1 cellular context compared by ENCODE assay signal in the genomic region with DNA sequence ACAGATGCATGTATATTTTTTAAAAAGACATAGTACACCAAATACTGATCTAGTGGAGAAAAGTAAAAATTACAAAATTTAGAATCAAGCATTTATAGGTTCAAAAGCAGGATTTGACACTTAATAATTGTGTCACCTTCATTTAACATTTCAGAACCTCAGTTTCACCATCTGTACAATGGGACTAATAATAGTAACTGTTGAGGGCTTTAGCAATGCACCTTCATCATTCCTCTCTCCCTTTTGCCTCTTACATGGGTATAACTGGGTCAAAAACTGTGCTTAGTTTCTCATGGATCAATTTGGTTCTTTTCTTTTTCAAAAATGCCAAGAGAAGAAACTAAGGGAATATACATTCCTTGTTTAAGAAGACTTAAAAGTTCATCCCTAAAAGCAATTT.
A peak's percentile ranks its signal among the peaks of the same experiment; 100 is the strongest.
TF ChIP-seq lines count a peak whose summit lies in the region.

No MANE protein-coding gene starts in this region.

TF ChIP-seq in HepG2, 621 proteins besides CTCF, POLR2A, EP300 and RAD21:
- TF ChIP-seq CREM (IDR thresholded peaks at IDR 0.05) (no peak), CREM (CRISPR knock-in tag; IDR thresholded peaks at IDR 0.05) (no peak), HDAC2 (CRISPR knock-in tag; IDR thresholded peaks at IDR 0.05) (peak; percentile 10; the same call in 1 of the 2 replicates), CHD4 (IDR thresholded peaks at IDR 0.05; ENCODE audit: borderline replicate concordance, low read length) (peak; percentile 89; the same call in 1 of the 2 replicates), ZMYM3 (CRISPR knock-in tag; IDR thresholded peaks at IDR 0.05) (peak; percentile 37; the same call in 1 of the 2 replicates), RBFOX2 (IDR thresholded peaks at IDR 0.05; ENCODE audit: low read depth, low read length) (peak; percentile 49), TBP (CRISPR knock-in tag; IDR thresholded peaks at IDR 0.05) (no peak), KDM1A (CRISPR knock-in tag; IDR thresholded peaks at IDR 0.05) (peak; percentile 85; the same call in 1 of the 2 replicates), RCOR2 (CRISPR knock-in tag; IDR thresholded peaks at IDR 0.05) (peak; percentile 61), PCBP2 (optimal IDR thresholded peaks at IDR 0.05; ENCODE audit: low read depth, low read length, poor library complexity, severe bottlenecking) (no peak), HMG20A (CRISPR knock-in tag; IDR thresholded peaks at IDR 0.05; ENCODE audit: borderline replicate concordance) (0 out of 2 replicates have a peak, but pooled peaks have one; percentile 2), ADNP (CRISPR knock-in tag; IDR thresholded peaks at IDR 0.05) (peak; percentile 78; the same call in 1 of the 2 replicates), ZNF629 (CRISPR knock-in tag; conservative IDR thresholded peaks at IDR 0.05) (peak; percentile 98), ATAD3A (CRISPR knock-in tag; IDR thresholded peaks at IDR 0.05) (no peak), DMAP1 (CRISPR knock-in tag; IDR thresholded peaks at IDR 0.05) (peak; percentile 2; the same call in 1 of the 2 replicates)
- TF ChIP-seq, protein P1, sequence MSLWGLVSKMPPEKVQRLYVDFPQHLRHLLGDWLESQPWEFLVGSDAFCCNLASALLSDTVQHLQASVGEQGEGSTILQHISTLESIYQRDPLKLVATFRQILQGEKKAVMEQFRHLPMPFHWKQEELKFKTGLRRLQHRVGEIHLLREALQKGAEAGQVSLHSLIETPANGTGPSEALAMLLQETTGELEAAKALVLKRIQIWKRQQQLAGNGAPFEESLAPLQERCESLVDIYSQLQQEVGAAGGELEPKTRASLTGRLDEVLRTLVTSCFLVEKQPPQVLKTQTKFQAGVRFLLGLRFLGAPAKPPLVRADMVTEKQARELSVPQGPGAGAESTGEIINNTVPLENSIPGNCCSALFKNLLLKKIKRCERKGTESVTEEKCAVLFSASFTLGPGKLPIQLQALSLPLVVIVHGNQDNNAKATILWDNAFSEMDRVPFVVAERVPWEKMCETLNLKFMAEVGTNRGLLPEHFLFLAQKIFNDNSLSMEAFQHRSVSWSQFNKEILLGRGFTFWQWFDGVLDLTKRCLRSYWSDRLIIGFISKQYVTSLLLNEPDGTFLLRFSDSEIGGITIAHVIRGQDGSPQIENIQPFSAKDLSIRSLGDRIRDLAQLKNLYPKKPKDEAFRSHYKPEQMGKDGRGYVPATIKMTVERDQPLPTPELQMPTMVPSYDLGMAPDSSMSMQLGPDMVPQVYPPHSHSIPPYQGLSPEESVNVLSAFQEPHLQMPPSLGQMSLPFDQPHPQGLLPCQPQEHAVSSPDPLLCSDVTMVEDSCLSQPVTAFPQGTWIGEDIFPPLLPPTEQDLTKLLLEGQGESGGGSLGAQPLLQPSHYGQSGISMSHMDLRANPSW (CRISPR knock-in tag; IDR thresholded peaks at IDR 0.05; ENCODE audit: borderline replicate concordance) = 0 out of 2 replicates have a peak, but pooled peaks have one; percentile 5
